Comparison of ENCODE assay signal across 19 cellular contexts in genomic region chr22:30185129-30185528, GRCh38.
DNase-seq lines count a peak whose midpoint lies in the region; ATAC-seq and TF ChIP-seq lines count a peak whose summit lies in the region.
"Had no signal": no experiment of that assay in that cellular context is flagged by ENCODE, and none has a peak within 500 bp of the region (broad histone marks: within the 10 kb centered on the region; RNA-seq: fewer than 3 reads in every experiment).

No MANE protein-coding gene starts in this region.

- H3K36me3 Mint-ChIP-seq in T-helper 2 cell treated with Interferon-gamma antibody and Interleukin-4, amounts not matched to agents 5 μg/mL and 100 μg/mL, for 36 hours (ENCODE audit: low read depth) = peaks cover 8% of the 10 kb centered on the region
- H3K36me3 Mint-ChIP-seq in activated naive CD8-positive, alpha-beta T cell treated with anti-CD3 and anti-CD28 coated beads, Interleukin-2, amount 50 U/mL, for 24 hours (ENCODE audit: low read depth) = peaks cover 1% of the 10 kb centered on the region
- no peaks in the 10 kb centered on the region for H3K36me3 Mint-ChIP-seq in WTC11
- H3K36me3 Mint-ChIP-seq in progenitor cell of endocrine pancreas (ENCODE audit: insufficient read depth) = no peaks in the 10 kb centered on the region

- H3K9me3 Mint-ChIP-seq in T-helper 2 cell treated with Interferon-gamma antibody and Interleukin-4, amounts not matched to agents 5 μg/mL and 100 μg/mL, for 36 hours = no peaks in the 10 kb centered on the region
- H3K9me3 Mint-ChIP-seq in activated naive CD8-positive, alpha-beta T cell treated with anti-CD3 and anti-CD28 coated beads, Interleukin-2, amount 50 U/mL, for 24 hours = no peaks in the 10 kb centered on the region
- no peaks in the 10 kb centered on the region for H3K9me3 Mint-ChIP-seq in WTC11
- H3K9me3 Mint-ChIP-seq in progenitor cell of endocrine pancreas (ENCODE audit: low read depth) = no peaks in the 10 kb centered on the region
- H3K9me3 Mint-ChIP-seq: activated B cell treated with CpG ODN at 0.5 μM for 24 hours; dendritic cell treated with granulocyte-macrophage colony-stimulating factor and Interleukin-4, amounts not matched to agents 40 ng/mL and 50 ng/mL, for 4 days; GM23338 had no signal

- H3K4me1 Mint-ChIP-seq in T-helper 2 cell treated with Interferon-gamma antibody and Interleukin-4, amounts not matched to agents 5 μg/mL and 100 μg/mL, for 36 hours (ENCODE audit: low read depth) = peaks cover 84% of the 10 kb centered on the region
- H3K4me1 Mint-ChIP-seq in activated naive CD8-positive, alpha-beta T cell treated with anti-CD3 and anti-CD28 coated beads, Interleukin-2, amount 50 U/mL, for 24 hours = peaks cover 89% of the 10 kb centered on the region
- H3K4me1 Mint-ChIP-seq in WTC11 (peaks cover 30% of the 10 kb centered on the region), progenitor cell of endocrine pancreas (ENCODE audit: low read depth) (peaks cover 32% of the 10 kb centered on the region)
- H3K4me1 Mint-ChIP-seq: activated B cell treated with CpG ODN at 0.5 μM for 24 hours had no signal

- peak; percentile 50 for ATAC-seq in activated naive CD8-positive, alpha-beta T cell treated with anti-CD3 and anti-CD28 coated beads, Interleukin-2, amount 50 U/mL, for 24 hours
- no peak for ATAC-seq in WTC11
- ATAC-seq: GM23338, HepG2, left lung, sciatic nerve had no signal

- peak overlapping the region; percentile 73 for H3K4me3 Mint-ChIP-seq in T-helper 2 cell treated with Interferon-gamma antibody and Interleukin-4, amounts not matched to agents 5 μg/mL and 100 μg/mL, for 36 hours
- no peak overlapping the region for H3K4me3 Mint-ChIP-seq in activated naive CD8-positive, alpha-beta T cell treated with anti-CD3 and anti-CD28 coated beads, Interleukin-2, amount 50 U/mL, for 24 hours
- no peak overlapping the region for H3K4me3 Mint-ChIP-seq in WTC11
- no peak overlapping the region for H3K4me3 Mint-ChIP-seq in progenitor cell of endocrine pancreas (ENCODE audit: low read depth)
- H3K4me3 Mint-ChIP-seq: activated B cell treated with CpG ODN at 0.5 μM for 24 hours; dendritic cell treated with granulocyte-macrophage colony-stimulating factor and Interleukin-4, amounts not matched to agents 40 ng/mL and 50 ng/mL, for 4 days; GM23338 had no signal

- DNase-seq in stimulated activated naive CD4-positive, alpha-beta T cell treated with Interleukin-2 at 50 U/mL for 16 hours (lab: John Stamatoyannopoulos, UW) = peak; percentile 32
- DNase-seq in stimulated activated naive CD4-positive, alpha-beta T cell (lab: John Stamatoyannopoulos, UW) = no peak
- DNase-seq in T-helper 2 cell treated with Interferon-gamma antibody and Interleukin-4, amounts not matched to agents 5 μg/mL and 100 μg/mL, for 36 hours (ENCODE audit: low spot score) = peak; percentile 43
- peak; percentile 38 for DNase-seq in activated naive CD8-positive, alpha-beta T cell treated with anti-CD3 and anti-CD28 coated beads, Interleukin-2, amount 50 U/mL, for 24 hours
- no peak for DNase-seq in WTC11 (ENCODE audit: low spot score)
- DNase-seq in progenitor cell of endocrine pancreas (ENCODE audit: low spot score, unreplicated experiment) = no peak
- DNase-seq in DMS53 (lab: John Stamatoyannopoulos, UW) = no peak
- DNase-seq: activated B cell treated with CpG ODN at 0.5 μM for 24 hours; activated effector memory CD4-positive, alpha-beta T cell treated with anti-CD3 and anti-CD28 coated beads, Interleukin-2, amount 50 U/mL, for 16 hours; brain microvascular endothelial cell; C1 segment of cervical spinal cord; left lung; NCI-H187; occipital lobe; transverse colon had no signal

- peak overlapping the region; percentile 92 for H3K27ac Mint-ChIP-seq in T-helper 2 cell treated with Interferon-gamma antibody and Interleukin-4, amounts not matched to agents 5 μg/mL and 100 μg/mL, for 36 hours
- H3K27ac Mint-ChIP-seq in activated naive CD8-positive, alpha-beta T cell treated with anti-CD3 and anti-CD28 coated beads, Interleukin-2, amount 50 U/mL, for 24 hours = peak overlapping the region; percentile 94
- H3K27ac Mint-ChIP-seq in WTC11 (no peak overlapping the region), progenitor cell of endocrine pancreas (no peak overlapping the region)
- H3K27ac Mint-ChIP-seq: activated B cell treated with CpG ODN at 0.5 μM for 24 hours; dendritic cell treated with granulocyte-macrophage colony-stimulating factor and Interleukin-4, amounts not matched to agents 40 ng/mL and 50 ng/mL, for 4 days; GM23338 had no signal

- TF ChIP-seq CTCF in WTC11 (IDR thresholded peaks at IDR 0.05) (no peak), progenitor cell of endocrine pancreas (IDR thresholded peaks at IDR 0.05; ENCODE audit: unreplicated experiment) (no peak)

- no peaks in the 10 kb centered on the region for H3K27me3 Mint-ChIP-seq in T-helper 2 cell treated with Interferon-gamma antibody and Interleukin-4, amounts not matched to agents 5 μg/mL and 100 μg/mL, for 36 hours (ENCODE audit: low read depth)
- no peaks in the 10 kb centered on the region for H3K27me3 Mint-ChIP-seq in activated naive CD8-positive, alpha-beta T cell treated with anti-CD3 and anti-CD28 coated beads, Interleukin-2, amount 50 U/mL, for 24 hours
- H3K27me3 Mint-ChIP-seq in WTC11 (ENCODE audit: low read depth) = peaks cover 18% of the 10 kb centered on the region
- H3K27me3 Mint-ChIP-seq in progenitor cell of endocrine pancreas = peaks cover 10% of the 10 kb centered on the region

- CTCF ChIA-PET in WTC11 (lab: Charles Lee) = no interaction called here

- POLR2A ChIA-PET in WTC11 (lab: Charles Lee) = no interaction called here

TF ChIP-seq in WTC11, 78 proteins besides CTCF, POLR2A, EP300 and RAD21:
- no peak for TF ChIP-seq SMAD4 (CRISPR knock-in tag; IDR thresholded peaks at IDR 0.05)
- no peak for TF ChIP-seq MAX (CRISPR knock-in tag; IDR thresholded peaks at IDR 0.05)
- TF ChIP-seq ETV6 (CRISPR knock-in tag; IDR thresholded peaks at IDR 0.05) = no peak
- TF ChIP-seq NR2C2 (CRISPR knock-in tag; IDR thresholded peaks at IDR 0.05) = no peak
- TF ChIP-seq ZNF219 (CRISPR knock-in tag; IDR thresholded peaks at IDR 0.05; ENCODE audit: borderline replicate concordance) = no peak
- no peak for TF ChIP-seq ZNF263 (CRISPR knock-in tag; IDR thresholded peaks at IDR 0.05; ENCODE audit: low read depth)
- TF ChIP-seq ZNF396 (CRISPR knock-in tag; IDR thresholded peaks at IDR 0.05; ENCODE audit: borderline replicate concordance) = no peak
- TF ChIP-seq GTF2I (CRISPR knock-in tag; conservative IDR thresholded peaks at IDR 0.05) = no peak
- TF ChIP-seq JUN (CRISPR knock-in tag; IDR thresholded peaks at IDR 0.05) = no peak
- TF ChIP-seq NR1H2 (CRISPR knock-in tag; IDR thresholded peaks at IDR 0.05) = no peak
- TF ChIP-seq RORB (CRISPR knock-in tag; IDR thresholded peaks at IDR 0.05) = no peak
- no peak for TF ChIP-seq EMX1 (CRISPR knock-in tag; IDR thresholded peaks at IDR 0.05)
- TF ChIP-seq FOXP4 (CRISPR knock-in tag; IDR thresholded peaks at IDR 0.05) = no peak
- TF ChIP-seq KAT7 (CRISPR knock-in tag; IDR thresholded peaks at IDR 0.05; ENCODE audit: borderline replicate concordance) = no peak
- no peak for TF ChIP-seq MLX (CRISPR knock-in tag; IDR thresholded peaks at IDR 0.05)
- no peak for TF ChIP-seq ATF3 (CRISPR knock-in tag; conservative IDR thresholded peaks at IDR 0.05)

Comparison
In these comparisons a context has a peak if more than half of its experiments do, and no peak if none do; other contexts are left out.
1. DNase-seq: peak in stimulated activated naive CD4-positive, alpha-beta T cell treated with Interleukin-2 at 50 U/mL for 16 hours (single experiment), T-helper 2 cell treated with Interferon-gamma antibody and Interleukin-4, amounts not matched to agents 5 μg/mL and 100 μg/mL, for 36 hours (single experiment) and activated naive CD8-positive, alpha-beta T cell treated with anti-CD3 and anti-CD28 coated beads, Interleukin-2, amount 50 U/mL, for 24 hours (single experiment); none in stimulated activated naive CD4-positive, alpha-beta T cell (0 of 6), WTC11 (single experiment), progenitor cell of endocrine pancreas (single experiment) and DMS53 (single experiment).
2. H3K27ac Mint-ChIP-seq: peak in T-helper 2 cell treated with Interferon-gamma antibody and Interleukin-4, amounts not matched to agents 5 μg/mL and 100 μg/mL, for 36 hours (single experiment) and activated naive CD8-positive, alpha-beta T cell treated with anti-CD3 and anti-CD28 coated beads, Interleukin-2, amount 50 U/mL, for 24 hours (single experiment); none in WTC11 (single experiment) and progenitor cell of endocrine pancreas (single experiment).